Comparison of ENCODE assay signal across 8 cellular contexts in genomic region chr7:102279537-102280400, GRCh38. TPM values are rescaled to one million over a fixed set of nuclear protein-coding genes. Genes with fewer than 3 reads are reported as not detected.
DNase-seq lines count a peak whose midpoint lies in the region; ATAC-seq and TF ChIP-seq lines count a peak whose summit lies in the region.

No MANE protein-coding gene starts in this region.

- H3K27ac ChIP-seq in RWPE1 (no peak overlapping the region), cardiac muscle cell (no peak overlapping the region)

- H3K36me3 Mint-ChIP-seq in CD14-positive monocyte, result peaks cover 0 to 4% of the 10 kb centered on the region in 2 donors

- no peak overlapping the region for H3K4me3 ChIP-seq in cardiac muscle cell

- H3K4me1 Mint-ChIP-seq in CD14-positive monocyte, result peaks cover 17% of the 10 kb centered on the region

- H3K4me1 ChIP-seq in cardiac muscle cell (ENCODE audit: low read depth), result no peaks in the 10 kb centered on the region

- H3K9me3 Mint-ChIP-seq in CD14-positive monocyte, result no peaks in the 10 kb centered on the region

- peak overlapping the region in 5 of 7 donors; percentile 36 to 74 (median 65) for H3K27ac Mint-ChIP-seq in CD14-positive monocyte

- no peaks in the 10 kb centered on the region for H3K27me3 ChIP-seq in cardiac muscle cell

- H3K27me3 Mint-ChIP-seq in CD14-positive monocyte (ENCODE audit: low read depth in 3 of 3), result peaks cover 2 to 10% (median 2%) of the 10 kb centered on the region in 3 donors

- H3K4me3 Mint-ChIP-seq in CD14-positive monocyte, result peak overlapping the region; percentile 34 to 79

- peak; percentile 90 for TF ChIP-seq CTCF in CD14-positive monocyte (IDR thresholded peaks at IDR 0.05)
- peak; percentile 96 for TF ChIP-seq CTCF in RWPE1 (conservative IDR thresholded peaks at IDR 0.05; ENCODE audit: low read depth)
- peak; percentile 83 for TF ChIP-seq CTCF in cardiac muscle cell (IDR thresholded peaks at IDR 0.05; ENCODE audit: low read depth, low read length)

- POLR2A ChIA-PET in RWPE1 (lab: Yijun Ruan, JAX; ENCODE audit: low non-redundant PET), result no interaction called here

- no peaks in the 10 kb centered on the region for H3K36me3 ChIP-seq in cardiac muscle cell

- peak; percentile 84 for ATAC-seq in sciatic nerve

- intact Hi-C loops in CD14-positive monocyte (cut with micrococcal nuclease), result loop anchor here (1.0 to 10.0 kb wide), 5 partner anchors 111 to 915 kb away; partner anchors contain the start of genes ALKBH4 (in 1 of the 2), COL26A1 (in 1 of the 2) and LRWD1 (in 1 of the 2)
- intact Hi-C loops in sciatic nerve (cut with DNase I), result loop anchor here (5.0 to 10.0 kb wide), 2 partner anchors 113 to 585 kb away; no protein-coding TSS in a partner anchor

- no peaks in the 10 kb centered on the region for H3K9me3 ChIP-seq in cardiac muscle cell (ENCODE audit: low read depth)

- no peak for DNase-seq in CD14-positive monocyte (ENCODE audit: low spot score)
- DNase-seq in GM19240 (ENCODE audit: insufficient read length, low spot score), result peak; percentile 85
- DNase-seq in HuH-7 (ENCODE audit: low spot score), result peak; percentile 91
- peak; percentile 60 for DNase-seq in RWPE1 (ENCODE audit: low spot score)
- DNase-seq in activated naive CD4-positive, alpha-beta T cell treated with anti-CD3 and anti-CD28 coated beads, Interleukin-2, amount 50 U/mL, for 16 hours, result peak; percentile 64
- peak; percentile 70 to 78 for DNase-seq in cardiac muscle cell (ENCODE audit: low read depth in 1 of 2, low spot score in 1 of 2)
- DNase-seq in sciatic nerve (ENCODE audit: low spot score), result no peak
- DNase-seq in GF-D8 (lab: John Stamatoyannopoulos, UW), result no peak

- CTCF ChIA-PET in RWPE1 (lab: Yijun Ruan, JAX), result interaction anchor here (0.7 to 1.3 kb wide), 6 partner anchors 8 to 1894 kb away, joined by 3 to 7 read pairs (median 5); no protein-coding TSS in a partner anchor

RNA-seq across cellular contexts. Expression of gene SH2B2, which starts 6.9 kb away (rescaled TPM):
- polyA plus RNA-seq in CD14-positive monocyte, result 1 to 10 TPM; 3.8 to 4.7 TPM
- total RNA-seq in cardiac muscle cell, result 12.7 and 17.4 TPM in 2 replicates
- 10.2 and 13.1 TPM in 2 replicates for polyA plus RNA-seq in cardiac muscle cell
- total RNA-seq in sciatic nerve, result 9.9 TPM

Comparison
In these comparisons a context has a peak if more than half of its experiments do, and no peak if none do; other contexts are left out.
1. DNase-seq: peak in GM19240 (single experiment), HuH-7 (single experiment), RWPE1 (single experiment), activated naive CD4-positive, alpha-beta T cell treated with anti-CD3 and anti-CD28 coated beads, Interleukin-2, amount 50 U/mL, for 16 hours (single experiment) and cardiac muscle cell (2 of 2); none in CD14-positive monocyte (single experiment), sciatic nerve (single experiment) and GF-D8 (single experiment).
2. Peak in every context shown above with its lines, with median percentiles within 50 percentile points of each other: CTCF ChIP-seq.